1 cellular context compared by ENCODE assay signal in genomic region chr11:76240143-76240505, GRCh38.
TF ChIP-seq lines count a peak whose summit lies in the region.

No MANE protein-coding gene starts in this region.

TF ChIP-seq in H1, 55 proteins besides CTCF, POLR2A, EP300 and RAD21:
- TF ChIP-seq CBX5 (IDR thresholded peaks at IDR 0.05; ENCODE audit: low read depth, low read length) = no peak
- no peak for TF ChIP-seq YY1 (IDR thresholded peaks at IDR 0.05; ENCODE audit: low read depth, low read length)
- TF ChIP-seq SP2 (IDR thresholded peaks at IDR 0.05; ENCODE audit: low read length) = no peak
- no peak for TF ChIP-seq NANOG (IDR thresholded peaks at IDR 0.05; ENCODE audit: insufficient read depth, low read depth, low read length, poor library complexity, severe bottlenecking)
- TF ChIP-seq SIN3A (conservative IDR thresholded peaks at IDR 0.05 in 1 of 2, IDR thresholded peaks at IDR 0.05 in 1 of 2; ENCODE audit: low read depth in 1 of 2, low read length in 2 of 2) = no peak
- no peak for TF ChIP-seq CHD1 (IDR thresholded peaks at IDR 0.05; ENCODE audit: low read depth, low read length)
- TF ChIP-seq CEBPB (IDR thresholded peaks at IDR 0.05; ENCODE audit: low read depth, low read length) = no peak
